11 cellular contexts compared by ENCODE assay signal in genomic region chr1:209742409-209743144, GRCh38. TPM values are rescaled to one million over a fixed set of nuclear protein-coding genes. Genes with fewer than 3 reads are reported as not detected.
DNase-seq lines count a peak whose midpoint lies in the region; ATAC-seq, FAIRE-seq and TF ChIP-seq lines count a peak whose summit lies in the region.
"Had no signal": no experiment of that assay in that cellular context is flagged by ENCODE, and none has a peak within 500 bp of the region (broad histone marks: within the 10 kb centered on the region; RNA-seq: fewer than 3 reads in every experiment).

No MANE protein-coding gene starts in this region.

- peaks cover 29% of the 10 kb centered on the region for H3K4me1 Mint-ChIP-seq in activated naive CD8-positive, alpha-beta T cell (ENCODE audit: low read depth)

- no peak for TF ChIP-seq CTCF in heart right ventricle (IDR thresholded peaks at IDR 0.05)

- DNase-seq in GM03348 (ENCODE audit: low spot score) = peak; percentile 78
- no peak for DNase-seq in heart right ventricle
- peak; percentile 29 for DNase-seq in small intestine
- no peak for DNase-seq in stimulated activated naive CD4-positive, alpha-beta T cell (lab: John Stamatoyannopoulos, UW)
- DNase-seq in COR-L47 (lab: John Stamatoyannopoulos, UW) = no peak
- DNase-seq in SW 1271 (lab: John Stamatoyannopoulos, UW) = no peak
- DNase-seq in NAMALWA (ENCODE audit: low spot score) = no peak
- DNase-seq: foreskin melanocyte, MV-4-11 had no signal

- peak overlapping the region; percentile 64 for H3K27ac Mint-ChIP-seq in activated naive CD8-positive, alpha-beta T cell
- H3K27ac Mint-ChIP-seq: neural progenitor cell had no signal

- no peaks in the 10 kb centered on the region for H3K9me3 Mint-ChIP-seq in activated naive CD8-positive, alpha-beta T cell (ENCODE audit: low read depth)
- H3K9me3 Mint-ChIP-seq: neural progenitor cell had no signal

- no peaks in the 10 kb centered on the region for H3K9me3 ChIP-seq in heart right ventricle
- H3K9me3 ChIP-seq in small intestine (ENCODE audit: control insufficient read depth, low read depth) = no peaks in the 10 kb centered on the region

- no peaks in the 10 kb centered on the region for H3K36me3 ChIP-seq in heart right ventricle
- no peaks in the 10 kb centered on the region for H3K36me3 ChIP-seq in small intestine (ENCODE audit: control insufficient read depth in 2 of 2, insufficient read depth in 2 of 2, low read length in 2 of 2)
- H3K36me3 ChIP-seq: neural progenitor cell had no signal

- H3K27me3 ChIP-seq in heart right ventricle (no peaks in the 10 kb centered on the region), small intestine (ENCODE audit: control insufficient read depth in 2 of 2, insufficient read depth in 2 of 2, low read length in 2 of 2) (no peaks in the 10 kb centered on the region)

- no peaks in the 10 kb centered on the region for H3K36me3 Mint-ChIP-seq in activated naive CD8-positive, alpha-beta T cell
- H3K36me3 Mint-ChIP-seq: neural progenitor cell had no signal

- H3K4me1 ChIP-seq in heart right ventricle (peaks cover 5 to 49% (median 31%) of the 10 kb centered on the region in 9 donors), small intestine (ENCODE audit: control insufficient read depth in 2 of 2, insufficient read depth in 1 of 2, low read depth in 1 of 2, low read length in 1 of 2) (peaks cover 0 to 4% of the 10 kb centered on the region in 2 donors)
- H3K4me1 ChIP-seq: neural progenitor cell had no signal

- intact Hi-C loops in heart right ventricle (cut with DNase I) = loop anchor here in 5 of 10 donors (10.0 kb wide), 4 partner anchors 48 to 168 kb away; no protein-coding TSS in a partner anchor

- H3K4me3 ChIP-seq in heart right ventricle (peak overlapping the region in 4 of 10 donors; percentile 4 to 27 (median 11)), small intestine (ENCODE audit: low read depth in 1 of 2, low read length in 2 of 2) (no peak overlapping the region)
- H3K4me3 ChIP-seq: neural progenitor cell had no signal

- H3K27ac ChIP-seq in heart right ventricle (peak overlapping the region; percentile 58 to 92 (median 82)), small intestine (ENCODE audit: low read depth in 1 of 2, low read length in 1 of 2) (no peak overlapping the region)
- H3K27ac ChIP-seq: neural progenitor cell had no signal

- H3K4me3 Mint-ChIP-seq in activated naive CD8-positive, alpha-beta T cell = no peak overlapping the region
- H3K4me3 Mint-ChIP-seq: neural progenitor cell had no signal

- ATAC-seq in heart right ventricle = peak in 7 of 8 donors; percentile 31 to 68 (median 54)

- 31 to 36% methylated on average over 8 of the region's 8 CpGs for WGBS in heart right ventricle, 2 donors
- 26 to 47% (median 38%) methylated on average over 8 of the region's 8 CpGs for WGBS in small intestine, 3 donors

- H3K27me3 Mint-ChIP-seq in activated naive CD8-positive, alpha-beta T cell = no peaks in the 10 kb centered on the region

- FAIRE-seq in small intestine (lab: Jason Lieb, UNC) = no peak

RNA-seq across cellular contexts. Expression of gene TRAF3IP3, which starts 13.3 kb away (rescaled TPM):
- total RNA-seq in heart right ventricle = 1 to 10 TPM in 4 of 10 donors, under 1 TPM in 6; 0.45 to 8.0 (median 0.85) TPM
- polyA plus RNA-seq in heart right ventricle (under 1 TPM; 0.58 to 0.59 TPM), small intestine (1 to 10 TPM; 1.1 to 8.4 (median 3.3) TPM)

RNA-seq across cellular contexts. Expression of gene HSD11B1, which starts 37.9 kb away (rescaled TPM):
- 10 to 100 TPM in 1 of 10 donors, 1 to 10 TPM in 9; 1.3 to 15.7 (median 3.0) TPM for total RNA-seq in heart right ventricle
- polyA plus RNA-seq in heart right ventricle (1 to 10 TPM in 1 of 2 donors, under 1 TPM in 1; 0.59 to 7.2 TPM), small intestine (1 to 10 TPM in 2 of 3 donors, not detected in 1; 1.6 to 3.8 TPM)

RNA-seq across cellular contexts. Expression of gene C1orf74, which starts 41.8 kb away (rescaled TPM):
- 1 to 10 TPM; 1.2 to 2.8 (median 1.9) TPM for total RNA-seq in heart right ventricle
- polyA plus RNA-seq in heart right ventricle (1 to 10 TPM; 1.0 to 1.2 TPM), small intestine (1 to 10 TPM in 1 of 3 donors, under 1 TPM in 2; 0.45 to 2.0 (median 0.81) TPM)

Comparison
In these comparisons a context has a peak if more than half of its experiments do, and no peak if none do; other contexts are left out.
1. DNase-seq: peak in GM03348 (single experiment) and small intestine (single experiment); none in heart right ventricle (0 of 2), stimulated activated naive CD4-positive, alpha-beta T cell (0 of 6), COR-L47 (single experiment), SW 1271 (0 of 2) and NAMALWA (single experiment).
2. H3K27ac ChIP-seq: peak in heart right ventricle (10 of 10); none in small intestine (0 of 2).